ENCODE assay signal across 1 cellular context in genomic region chr7:73718905-73719805, GRCh38.
TF ChIP-seq lines count a peak whose summit lies in the region.

TSS of gene STX1A (minus strand) at chr7:73719669. CDS start at chr7:73719631, 38 bp downstream.

TF ChIP-seq in K562, 482 proteins besides CTCF, POLR2A, EP300 and RAD21 (continued from another document):
- no peak for TF ChIP-seq MLLT1 (IDR thresholded peaks at IDR 0.05)
- peak; percentile 34; the same call in 1 of the 2 replicates for TF ChIP-seq MYC (IDR thresholded peaks at IDR 0.05; ENCODE audit: low read depth, low read length)
- no peak for TF ChIP-seq MYC (CRISPR knock-in tag; IDR thresholded peaks at IDR 0.05; ENCODE audit: borderline replicate concordance, low read depth)
- TF ChIP-seq IRF9 (tag; IDR thresholded peaks at IDR 0.05): no peak
- no peak for TF ChIP-seq ZNF584 (CRISPR knock-in tag; IDR thresholded peaks at IDR 0.05; ENCODE audit: low read depth)
- TF ChIP-seq ZNF140 (CRISPR knock-in tag; IDR thresholded peaks at IDR 0.05): no peak
- no peak for TF ChIP-seq ZBTB2 (IDR thresholded peaks at IDR 0.05)
- TF ChIP-seq ATF7 (IDR thresholded peaks at IDR 0.05): peak; percentile 49; the same call in 1 of the 2 replicates
- TF ChIP-seq ZNF174 (CRISPR knock-in tag; IDR thresholded peaks at IDR 0.05): no peak
- TF ChIP-seq ZNF395 (CRISPR knock-in tag; IDR thresholded peaks at IDR 0.05): no peak
- TF ChIP-seq MAFF (IDR thresholded peaks at IDR 0.05; ENCODE audit: low read length): no peak
- no peak for TF ChIP-seq MEF2D (tag; conservative IDR thresholded peaks at IDR 0.05; ENCODE audit: low read depth)
- no peak for TF ChIP-seq PPARD (CRISPR knock-in tag; IDR thresholded peaks at IDR 0.05)
- peak; percentile 73 for TF ChIP-seq SAFB (IDR thresholded peaks at IDR 0.05; ENCODE audit: borderline replicate concordance, low read depth, low read length)
- TF ChIP-seq ZNF695 (CRISPR knock-in tag; IDR thresholded peaks at IDR 0.05): no peak
- no peak for TF ChIP-seq BRF2 (IDR thresholded peaks at IDR 0.05; ENCODE audit: borderline replicate concordance, insufficient read depth, insufficient read length)
- no peak for TF ChIP-seq MBD1 (CRISPR knock-in tag; IDR thresholded peaks at IDR 0.05)
- TF ChIP-seq SMARCA4 (IDR thresholded peaks at IDR 0.05): no peak
TF ChIP-seq in K562: peak in this region for 65.
